ENCODE assay signal across 8 cellular contexts in the genomic region with DNA sequence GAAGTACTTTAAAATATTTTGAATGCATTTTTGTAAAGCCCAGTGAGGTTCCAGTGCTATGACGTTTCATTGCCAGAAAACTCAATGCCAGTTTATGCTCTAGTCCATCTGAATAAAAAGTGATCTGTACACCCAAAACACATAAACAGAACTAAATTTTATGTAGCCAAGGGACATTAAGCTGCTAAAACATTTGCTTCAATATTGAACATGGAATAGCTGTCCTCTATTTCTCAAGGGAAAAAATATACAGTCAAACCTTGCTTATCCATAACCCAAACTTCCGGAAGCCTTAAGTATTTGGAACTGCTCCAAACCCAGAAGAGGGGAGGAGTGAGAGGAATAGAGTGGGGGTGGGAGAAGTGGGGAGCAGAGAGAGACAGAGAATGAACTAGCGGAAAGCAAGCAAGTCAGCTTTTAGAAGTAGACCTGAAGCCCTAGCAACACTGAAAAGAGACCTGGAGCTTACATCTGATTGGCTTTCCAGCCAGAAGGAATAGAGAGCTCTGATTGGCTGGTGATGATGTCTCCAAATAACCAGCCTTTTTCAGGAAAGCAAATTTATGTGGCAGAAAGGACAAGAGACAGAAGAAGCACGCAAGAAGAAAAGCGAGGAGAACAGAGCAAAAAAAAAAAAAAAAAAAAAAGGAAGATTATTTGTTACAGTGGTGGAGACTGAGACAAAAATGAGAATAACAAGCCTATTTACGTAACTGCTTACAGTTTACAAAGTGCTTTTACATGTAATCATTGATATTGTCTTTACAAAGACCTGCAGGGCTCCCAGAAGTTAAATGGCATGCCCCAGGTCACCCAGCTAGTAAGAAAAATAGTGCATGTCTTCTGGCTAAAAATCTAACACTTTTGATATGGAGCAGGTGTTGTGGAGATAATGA.
DNase-seq lines count a peak whose midpoint lies in the region; ATAC-seq and TF ChIP-seq lines count a peak whose summit lies in the region.

No MANE protein-coding gene starts in this region.

- POLR2A ChIA-PET in Caco-2 (lab: Charles Lee): interaction anchor here (0.6 to 1.1 kb wide), 2 partner anchors 130 to 524 kb away, joined by 4 read pairs; a partner anchor contains a TSS

- no peak for TF ChIP-seq CTCF in Caco-2 (IDR thresholded peaks at IDR 0.05; ENCODE audit: insufficient read depth in 1 of 2, low read depth in 1 of 2, low read length in 1 of 2, severe bottlenecking in 1 of 2, unreplicated experiment in 1 of 2)

- H3K4me1 Mint-ChIP-seq in Caco-2 (ENCODE audit: low read depth, unreplicated experiment): no peaks in the 10 kb centered on the region

- peak; percentile 46 for ATAC-seq in GM21526 (IDR thresholded peaks at IDR 0.05; ENCODE audit: low FRiP score, unreplicated experiment)

- no peaks in the 10 kb centered on the region for H3K36me3 ChIP-seq in Caco-2 (ENCODE audit: control insufficient read depth, insufficient read depth, low read length)

- peak overlapping the region; percentile 44 for H3K27ac Mint-ChIP-seq in Caco-2 (ENCODE audit: unreplicated experiment)

- no peaks in the 10 kb centered on the region for H3K36me3 Mint-ChIP-seq in Caco-2 (ENCODE audit: insufficient read depth, unreplicated experiment)

- CTCF ChIA-PET in Caco-2 (lab: Charles Lee): interaction anchor here (0.5 to 1.3 kb wide), 4 partner anchors 13 to 569 kb away, joined by 3 to 5 read pairs (median 4); a partner anchor contains a TSS

- peak overlapping the region; percentile 64 for H3K4me3 Mint-ChIP-seq in Caco-2 (ENCODE audit: unreplicated experiment)

- no TSS peak for BruUV-seq in Caco-2 (replicated peaks; lab: Mats Ljungman, UMichigan)

- H3K27ac ChIP-seq in skin epidermis: peak overlapping the region in 16 of 21 experiments; percentile 1 to 81 (median 48)

- H3K4me3 ChIP-seq in Caco-2 (ENCODE audit: low read depth, low read length): no peak overlapping the region
- H3K4me3 ChIP-seq in skin epidermis: no peak overlapping the region

- no peaks in the 10 kb centered on the region for H3K27me3 Mint-ChIP-seq in Caco-2 (ENCODE audit: insufficient read depth, unreplicated experiment)

- DNase-seq in Caco-2: peak in 1 of 2 experiments; percentile 5
- DNase-seq in LoVo (ENCODE audit: low spot score): peak; percentile 10
- peak; percentile 83 for DNase-seq in astrocyte of the hippocampus (ENCODE audit: low read depth, low spot score)
- peak; percentile 12 to 79 for DNase-seq in hippocampal formation (lab: John Stamatoyannopoulos, UW)
- DNase-seq in DMS79 treated with DMSO at 0.1 percent for 48 hours (lab: John Stamatoyannopoulos, UW): no peak
- no peak for DNase-seq in activated CD4-positive, alpha-beta T cell treated with anti-CD3 and anti-CD28 coated beads, Interleukin-2, amount 50 U/mL, for 4 hours

- H3K9me3 Mint-ChIP-seq in Caco-2 (ENCODE audit: unreplicated experiment): no peaks in the 10 kb centered on the region

- peaks cover 23% of the 10 kb centered on the region for H3K4me1 ChIP-seq in Caco-2

- intact Hi-C loops in Caco-2 (cut with micrococcal nuclease; ENCODE audit: unreplicated experiment): loop anchor here (5.0 kb wide), 2 partner anchors 160 to 165 kb away; no protein-coding TSS in a partner anchor

- H3K9me3 ChIP-seq in Caco-2: peaks cover 5% of the 10 kb centered on the region; the same call in 1 of the 2 replicates

- H3K27me3 ChIP-seq in Caco-2 (replicated peaks; ENCODE audit: control insufficient read depth, insufficient read depth, low read length): no peaks in the 10 kb centered on the region

Comparison
In these comparisons a context has a peak if more than half of its experiments do, and no peak if none do; other contexts are left out.
1. DNase-seq: peak in LoVo (single experiment), astrocyte of the hippocampus (single experiment) and hippocampal formation (2 of 2); none in DMS79 treated with DMSO at 0.1 percent for 48 hours (single experiment) and activated CD4-positive, alpha-beta T cell treated with anti-CD3 and anti-CD28 coated beads, Interleukin-2, amount 50 U/mL, for 4 hours (0 of 2).